ENCODE assay signal across 8 cellular contexts in the genomic region with DNA sequence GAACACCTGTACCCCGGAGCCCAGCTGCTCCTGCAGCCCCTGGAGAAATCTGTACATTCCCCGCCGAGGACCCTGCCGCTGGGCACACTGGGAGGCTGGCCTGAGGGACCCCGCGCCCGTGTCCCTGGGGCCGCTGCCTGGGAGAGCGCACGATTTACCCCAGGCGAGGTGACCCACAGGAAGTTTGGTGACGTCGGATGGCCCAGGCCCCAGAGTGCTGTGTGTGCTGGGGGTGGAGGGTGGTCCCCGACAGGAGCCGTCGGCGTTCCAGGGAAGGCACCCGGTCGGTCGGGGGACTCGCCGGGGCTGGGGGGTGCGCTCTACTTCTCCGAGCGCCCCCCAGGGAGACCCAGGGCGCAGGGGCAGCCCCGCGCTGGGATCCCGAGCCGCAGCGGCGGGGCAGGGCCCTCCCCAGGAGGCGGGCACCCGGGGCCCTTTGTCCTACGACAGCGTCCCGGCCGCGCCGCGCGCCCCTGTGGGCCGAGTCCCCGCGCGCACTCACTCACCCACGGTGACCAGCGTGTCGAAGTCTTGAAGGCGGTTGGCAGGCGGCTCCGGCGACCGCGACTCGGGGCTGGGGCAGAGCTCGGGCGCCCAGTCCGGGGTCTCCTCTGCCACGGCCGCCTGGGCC.
DNase-seq lines count a peak whose midpoint lies in the region; ATAC-seq and TF ChIP-seq lines count a peak whose summit lies in the region.
"Not testable (repeated sequence)": the region's sequence is repeated elsewhere in the genome, so short reads cannot be mapped to it uniquely, and the experiment has no call there.

No MANE protein-coding gene starts in this region.

- not testable (repeated sequence) for H3K4me3 Mint-ChIP-seq in natural killer cell treated with Interleukin-12 subunit alpha and Interleukin-12 subunit beta and Interleukin-15 and Interleukin-18, amount 100 ng/mL, for 72 hours

- peak; percentile 26 for ATAC-seq in GM18861 (IDR thresholded peaks at IDR 0.05; ENCODE audit: unreplicated experiment)
- peak; percentile 47 for ATAC-seq in GM19452 (IDR thresholded peaks at IDR 0.05; ENCODE audit: unreplicated experiment)
- ATAC-seq in GM21737 (IDR thresholded peaks at IDR 0.05; ENCODE audit: unreplicated experiment): peak; percentile 46
- peak; percentile 34 for ATAC-seq in HG02884 (IDR thresholded peaks at IDR 0.05; ENCODE audit: unreplicated experiment)
- peak; percentile 33 for ATAC-seq in HG03139 (IDR thresholded peaks at IDR 0.05; ENCODE audit: unreplicated experiment)
- ATAC-seq in HG03571 (IDR thresholded peaks at IDR 0.05; ENCODE audit: unreplicated experiment): peak; percentile 36
- ATAC-seq in body of pancreas: peak; percentile 62
- ATAC-seq in natural killer cell treated with Interleukin-12 subunit alpha and Interleukin-12 subunit beta and Interleukin-15 and Interleukin-18, amount 100 ng/mL, for 72 hours: peak; percentile 58 to 65

- H3K9me3 ChIP-seq in body of pancreas: not testable (repeated sequence)

- not testable (repeated sequence) for H3K4me1 ChIP-seq in body of pancreas

- not testable (repeated sequence) for H3K27ac Mint-ChIP-seq in natural killer cell treated with Interleukin-12 subunit alpha and Interleukin-12 subunit beta and Interleukin-15 and Interleukin-18, amount 100 ng/mL, for 72 hours

- no CpG with 5 or more reads among the region's 61 CpGs for WGBS in body of pancreas, 2 donors

- H3K27me3 Mint-ChIP-seq in natural killer cell treated with Interleukin-12 subunit alpha and Interleukin-12 subunit beta and Interleukin-15 and Interleukin-18, amount 100 ng/mL, for 72 hours: not testable (repeated sequence)

- not testable (repeated sequence) for H3K36me3 ChIP-seq in body of pancreas (replicated peaks in 1 of 2; ENCODE audit: insufficient read depth in 1 of 2, low read depth in 2 of 2)

- DNase-seq in body of pancreas; natural killer cell treated with Interleukin-12 subunit alpha and Interleukin-12 subunit beta and Interleukin-15 and Interleukin-18, amount 100 ng/mL, for 72 hours (ENCODE audit: low spot score): not testable (repeated sequence)

- H3K4me3 ChIP-seq in body of pancreas: not testable (repeated sequence)

- H3K9me3 Mint-ChIP-seq in natural killer cell treated with Interleukin-12 subunit alpha and Interleukin-12 subunit beta and Interleukin-15 and Interleukin-18, amount 100 ng/mL, for 72 hours: not testable (repeated sequence)

- not testable (repeated sequence) for H3K27ac ChIP-seq in body of pancreas

- H3K27me3 ChIP-seq in body of pancreas: not testable (repeated sequence)

- not testable (repeated sequence) for TF ChIP-seq CTCF in body of pancreas (IDR thresholded peaks at IDR 0.05)

- intact Hi-C loops in body of pancreas (cut with DNase I): not testable (repeated sequence)

- not testable (repeated sequence) for H3K4me1 Mint-ChIP-seq in natural killer cell treated with Interleukin-12 subunit alpha and Interleukin-12 subunit beta and Interleukin-15 and Interleukin-18, amount 100 ng/mL, for 72 hours (ENCODE audit: low read depth in 2 of 2)

- not testable (repeated sequence) for H3K36me3 Mint-ChIP-seq in natural killer cell treated with Interleukin-12 subunit alpha and Interleukin-12 subunit beta and Interleukin-15 and Interleukin-18, amount 100 ng/mL, for 72 hours

- not testable (repeated sequence) for TF ChIP-seq POLR2A in body of pancreas (IDR thresholded peaks at IDR 0.05)
